8 cellular contexts compared by ENCODE assay signal in the genomic region with DNA sequence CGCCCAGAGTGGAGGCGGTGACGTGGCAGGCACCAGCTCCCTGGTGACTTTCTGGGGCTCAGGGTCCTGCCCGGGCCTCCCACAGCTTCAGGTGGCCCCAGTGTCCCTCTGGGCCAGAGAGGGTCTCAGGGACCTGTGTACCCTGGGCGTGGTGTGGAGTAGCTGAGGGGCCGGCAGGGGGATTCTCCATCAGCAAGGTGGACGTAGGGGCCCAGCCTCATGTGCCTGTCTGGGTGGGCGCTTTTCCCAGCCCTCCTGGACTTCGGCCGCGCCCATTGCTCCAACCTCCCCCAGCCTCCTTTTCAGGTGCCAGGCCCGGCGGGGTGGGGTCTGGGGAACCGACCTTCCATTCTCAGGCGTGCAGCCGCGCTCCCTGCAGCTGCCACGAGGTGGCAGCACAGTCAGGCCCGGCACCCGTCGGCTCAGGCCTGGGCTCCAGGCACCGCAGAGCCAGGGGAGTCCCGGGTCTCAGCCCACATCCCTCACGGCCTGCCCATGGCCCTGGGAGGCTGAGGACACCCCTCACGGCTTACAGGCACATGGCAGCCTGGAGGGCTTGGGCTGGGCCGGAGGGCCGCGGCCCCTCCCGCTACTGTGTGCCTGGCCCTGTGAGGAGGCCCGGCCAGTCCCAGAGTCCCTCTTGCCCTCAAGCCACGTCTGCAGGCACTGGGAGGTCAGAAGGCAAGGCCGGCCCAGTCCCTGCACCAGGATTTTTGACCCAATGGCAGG. TPM values are rescaled to one million over a fixed set of nuclear protein-coding genes. Genes with fewer than 3 reads are reported as not detected.
DNase-seq lines count a peak whose midpoint lies in the region; ATAC-seq, FAIRE-seq and TF ChIP-seq lines count a peak whose summit lies in the region.

No MANE protein-coding gene starts in this region.

- H3K27ac Mint-ChIP-seq in WTC11, result no peak overlapping the region

- CTCF ChIA-PET in WTC11 (lab: Charles Lee) (interaction anchor here (0.9 to 1.4 kb wide), 5 partner anchors 18 to 491 kb away, joined by 3 to 5 read pairs (median 4); no protein-coding TSS in a partner anchor), mammary epithelial cell (lab: Charles Lee; ENCODE audit: low non-redundant PET) (no interaction called here)

- H3K4me3 ChIP-seq in GM12864 (ENCODE audit: low read depth, low read length) (no peak overlapping the region), MG63 (no peak overlapping the region), mammary epithelial cell (replicated peaks in 1 of 3; ENCODE audit: insufficient read depth in 1 of 3, low read depth in 2 of 3, low read length in 3 of 3) (no peak overlapping the region), keratinocyte (ENCODE audit: control insufficient read depth in 2 of 3, extremely low read depth in 1 of 3, insufficient read depth in 2 of 3, low read depth in 1 of 3, low read length in 3 of 3) (no peak overlapping the region)

- no peaks in the 10 kb centered on the region for H3K9me1 ChIP-seq in keratinocyte (ENCODE audit: control insufficient read depth, extremely low read depth, insufficient read depth, low read length)

- H3K9ac ChIP-seq in mammary epithelial cell (ENCODE audit: insufficient read depth, low read length) (no peak overlapping the region), keratinocyte (ENCODE audit: control insufficient read depth, extremely low read depth, insufficient read depth, low read length) (no peak overlapping the region)

- H3K4me2 ChIP-seq in mammary epithelial cell (ENCODE audit: insufficient read depth, low read depth, low read length), result no peak overlapping the region
- H3K4me2 ChIP-seq in keratinocyte (ENCODE audit: control insufficient read depth, extremely low read depth, insufficient read depth, low read depth, low read length), result no peak overlapping the region

- in situ Hi-C loops in mammary epithelial cell (cut with MboI; ENCODE audit: low sequenced_read_pairs in 2 of 2), result no loop called here

- H3K4me1 Mint-ChIP-seq in WTC11, result no peaks in the 10 kb centered on the region

- FAIRE-seq in keratinocyte (lab: Jason Lieb, UNC), result no peak

- DNase-seq in GM12864 (ENCODE audit: low read depth) (no peak), MG63 (peak; percentile 52), WTC11 (ENCODE audit: low spot score) (peak; percentile 87), mammary epithelial cell (peak; percentile 20), keratinocyte (ENCODE audit: low read depth, low spot score) (no peak)
- peak; percentile 50 for DNase-seq in stimulated activated CD4-positive, alpha-beta T cell treated with anti-CD3 and anti-CD28 coated beads, Interleukin-1b, Interleukin-23, amount 100 ng/mL, for 48 hours

- no peaks in the 10 kb centered on the region for H3K27me3 Mint-ChIP-seq in WTC11 (ENCODE audit: low read depth)

- intact Hi-C loops in mammary epithelial cell (cut with micrococcal nuclease), result loop anchor here (1.0 to 5.0 kb wide), 3 partner anchors 312 to 371 kb away; no protein-coding TSS in a partner anchor

- WGBS in mammary epithelial cell (ENCODE audit: low coverage, missing lambda C conversion rate), result 26% methylated on average over 11 of the region's 32 CpGs

- ATAC-seq in WTC11 (peak; percentile 93), GM21360 (IDR thresholded peaks at IDR 0.05; ENCODE audit: unreplicated experiment) (no peak), GM19351 (IDR thresholded peaks at IDR 0.05; ENCODE audit: unreplicated experiment) (no peak)

- POLR2A ChIA-PET in WTC11 (lab: Charles Lee), result no interaction called here

- H3K79me2 ChIP-seq in mammary epithelial cell (ENCODE audit: insufficient read depth, low read length), result no peaks in the 10 kb centered on the region
- no peaks in the 10 kb centered on the region for H3K79me2 ChIP-seq in keratinocyte (ENCODE audit: control insufficient read depth, insufficient read depth, low read length)

- no peak overlapping the region for H3K4me3 Mint-ChIP-seq in WTC11

- TF ChIP-seq CTCF in GM12864 (IDR thresholded peaks at IDR 0.05; ENCODE audit: low read depth, low read length, missing control alignments), result peak; percentile 94
- peak; percentile 76 for TF ChIP-seq CTCF in WTC11 (IDR thresholded peaks at IDR 0.05)
- TF ChIP-seq CTCF in mammary epithelial cell (conservative IDR thresholded peaks at IDR 0.05 in 1 of 2, IDR thresholded peaks at IDR 0.05 in 1 of 2; ENCODE audit: extremely low read depth in 1 of 2, insufficient read depth in 1 of 2, low read depth in 1 of 2, low read length in 2 of 2), result peak; percentile 85 to 95
- TF ChIP-seq CTCF in keratinocyte (optimal IDR thresholded peaks at IDR 0.05 in 1 of 3, IDR thresholded peaks at IDR 0.05 in 1 of 3, conservative IDR thresholded peaks at IDR 0.05 in 1 of 3; ENCODE audit: extremely low read depth in 1 of 3, insufficient read depth in 2 of 3, low read length in 3 of 3), result peak; percentile 72 to 98 (median 91)

- H3K27me3 ChIP-seq in MG63, result peaks cover 31% of the 10 kb centered on the region
- peaks cover 14% of the 10 kb centered on the region for H3K27me3 ChIP-seq in mammary epithelial cell (ENCODE audit: insufficient read depth, low read length)
- peaks cover 30% of the 10 kb centered on the region for H3K27me3 ChIP-seq in keratinocyte (ENCODE audit: control insufficient read depth, extremely low read depth, insufficient read depth, low read length)

- H3K9me3 ChIP-seq in MG63 (no peaks in the 10 kb centered on the region), mammary epithelial cell (replicated peaks; ENCODE audit: insufficient read depth, low read length) (no peaks in the 10 kb centered on the region), keratinocyte (ENCODE audit: control insufficient read depth, low read depth, low read length) (no peaks in the 10 kb centered on the region)

- H3K27ac ChIP-seq in mammary epithelial cell (ENCODE audit: insufficient read depth, low read depth, low read length) (no peak overlapping the region), keratinocyte (ENCODE audit: control insufficient read depth, insufficient read depth, low read length) (no peak overlapping the region)

- no TSS peak for BruUV-seq in mammary epithelial cell (replicated peaks; lab: Mats Ljungman, UMichigan)

- no peaks in the 10 kb centered on the region for H3K36me3 Mint-ChIP-seq in WTC11

- H4K20me1 ChIP-seq in mammary epithelial cell (ENCODE audit: insufficient read depth, low read length) (no peaks in the 10 kb centered on the region), keratinocyte (ENCODE audit: control insufficient read depth, extremely low read depth, insufficient read depth, low read length) (no peaks in the 10 kb centered on the region)

- H3K36me3 ChIP-seq in MG63 (no peaks in the 10 kb centered on the region), mammary epithelial cell (ENCODE audit: insufficient read depth, low read length) (no peaks in the 10 kb centered on the region), keratinocyte (ENCODE audit: control insufficient read depth in 2 of 2, extremely low read depth in 1 of 2, insufficient read depth in 2 of 2, low read length in 2 of 2) (no peaks in the 10 kb centered on the region)

- H2AFZ ChIP-seq in mammary epithelial cell (ENCODE audit: low read depth, low read length) (no peak overlapping the region), keratinocyte (ENCODE audit: control insufficient read depth, low read length) (no peak overlapping the region)

- no peaks in the 10 kb centered on the region for H3K9me3 Mint-ChIP-seq in WTC11

- peaks cover 20% of the 10 kb centered on the region for H3K4me1 ChIP-seq in mammary epithelial cell (ENCODE audit: insufficient read depth, low read length)
- H3K4me1 ChIP-seq in keratinocyte (ENCODE audit: control insufficient read depth, extremely low read depth, insufficient read depth, low read length), result no peaks in the 10 kb centered on the region

- dilution Hi-C loops in mammary epithelial cell (cut with HindIII; ENCODE audit: low sequenced_read_pairs) (loop anchor here (10.0 kb wide), 4 partner anchors 68 to 252 kb away; no protein-coding TSS in a partner anchor), keratinocyte (cut with MboI; ENCODE audit: extremely low pct_ligation_motif_present, low sequenced_read_pairs) (no loop called here)

TF ChIP-seq in WTC11, 78 proteins besides CTCF, POLR2A, EP300 and RAD21 (continues in another document):
- no peak for TF ChIP-seq ZNF671 (CRISPR knock-in tag; IDR thresholded peaks at IDR 0.05)

RNA-seq across cellular contexts. Expression of a gene that starts 19.9 kb away (rescaled TPM):
- not detected in 2 replicates for total RNA-seq in MG63 (2014; rRNA removed; shearing (Covaris generic); ENCODE audit: low replicate concordance)
- total RNA-seq in WTC11 (2021) (0.69 to 1.6 TPM (median 1.6 TPM) in 3 replicates), mammary epithelial cell (under 1 TPM; 0.02 to 0.17 TPM)
- polyA plus RNA-seq in mammary epithelial cell (not detected), keratinocyte (not detected in 3 replicates)
- polyA minus RNA-seq in mammary epithelial cell (not detected), keratinocyte (not detected in 3 replicates)
- polyA plus RNA-seq in keratinocyte (2011; ENCODE audit: low read depth), result not detected
- polyA plus RNA-seq in keratinocyte (2011; cell fraction: cytosol; rRNA removed), result not detected in 2 replicates
- polyA plus RNA-seq in keratinocyte (2011; cell fraction: nucleus; rRNA removed), result not detected in 2 replicates
- 0.08 TPM in 1 of 2 replicates, not detected in the other for polyA plus RNA-seq in keratinocyte (2012; ENCODE audit: low replicate concordance)
- not detected for polyA minus RNA-seq in keratinocyte (2011; cell fraction: cytosol; rRNA and poly(A)+ RNA removed)
- polyA minus RNA-seq in keratinocyte (2011; cell fraction: nucleus; rRNA and poly(A)+ RNA removed), result not detected in 2 replicates

RNA-seq across cellular contexts. Expression of a gene that starts 45.2 kb away (rescaled TPM):
- not detected in 2 replicates for total RNA-seq in MG63 (2014; rRNA removed; shearing (Covaris generic); ENCODE audit: low replicate concordance)
- total RNA-seq in WTC11 (2021) (under 0.01 TPM in 1 of 3 replicates, not detected in the others), mammary epithelial cell (not detected)
- polyA plus RNA-seq in mammary epithelial cell (under 0.01 TPM), keratinocyte (not detected in 3 replicates)
- polyA minus RNA-seq in mammary epithelial cell (not detected), keratinocyte (not detected in 3 replicates)
- polyA plus RNA-seq in keratinocyte (2011; ENCODE audit: low read depth), result not detected
- polyA plus RNA-seq in keratinocyte (2011; cell fraction: cytosol; rRNA removed), result not detected in 2 replicates
- polyA plus RNA-seq in keratinocyte (2011; cell fraction: nucleus; rRNA removed), result not detected in 2 replicates
- polyA plus RNA-seq in keratinocyte (2012; ENCODE audit: low replicate concordance), result not detected in 2 replicates
- polyA minus RNA-seq in keratinocyte (2011; cell fraction: cytosol; rRNA and poly(A)+ RNA removed), result not detected
- polyA minus RNA-seq in keratinocyte (2011; cell fraction: nucleus; rRNA and poly(A)+ RNA removed), result under 0.01 TPM in 1 of 2 replicates, not detected in the other

Comparison
In these comparisons a context has a peak if more than half of its experiments do, and no peak if none do; other contexts are left out.
1. DNase-seq: peak in MG63 (single experiment), WTC11 (single experiment), mammary epithelial cell (single experiment) and stimulated activated CD4-positive, alpha-beta T cell treated with anti-CD3 and anti-CD28 coated beads, Interleukin-1b, Interleukin-23, amount 100 ng/mL, for 48 hours (single experiment); none in GM12864 (single experiment) and keratinocyte (single experiment).
2. Peak in every context shown above with its lines, with median percentiles within 50 percentile points of each other: CTCF ChIP-seq.